18 cellular contexts compared by ENCODE assay signal in genomic region chr18:48831802-48832201, GRCh38.
DNase-seq lines count a peak whose midpoint lies in the region; ATAC-seq and TF ChIP-seq lines count a peak whose summit lies in the region.
"Had no signal": no experiment of that assay in that cellular context is flagged by ENCODE, and none has a peak within 500 bp of the region (broad histone marks: within the 10 kb centered on the region; RNA-seq: fewer than 3 reads in every experiment).

No MANE protein-coding gene starts in this region.

- no peak overlapping the region for H3K27ac Mint-ChIP-seq in activated naive CD8-positive, alpha-beta T cell
- no peak overlapping the region for H3K27ac Mint-ChIP-seq in activated naive CD8-positive, alpha-beta T cell treated with anti-CD3 and anti-CD28 coated beads for 36 hours
- H3K27ac Mint-ChIP-seq in activated CD8-positive, alpha-beta memory T cell treated with anti-CD3 and anti-CD28 coated beads, Interleukin-2, amount 10 ng/mL, durations not matched to agents 7 days and 5 days = no peak overlapping the region
- H3K27ac Mint-ChIP-seq in endothelial cell (ENCODE audit: unreplicated experiment) = no peak overlapping the region

- H3K27me3 Mint-ChIP-seq in activated naive CD8-positive, alpha-beta T cell = no peaks in the 10 kb centered on the region
- no peaks in the 10 kb centered on the region for H3K27me3 Mint-ChIP-seq in activated naive CD8-positive, alpha-beta T cell treated with anti-CD3 and anti-CD28 coated beads for 36 hours
- no peaks in the 10 kb centered on the region for H3K27me3 Mint-ChIP-seq in activated CD8-positive, alpha-beta memory T cell treated with anti-CD3 and anti-CD28 coated beads, Interleukin-2, amount 10 ng/mL, durations not matched to agents 7 days and 5 days
- H3K27me3 Mint-ChIP-seq in endothelial cell (ENCODE audit: unreplicated experiment) = peaks cover 7% of the 10 kb centered on the region

- no peak for DNase-seq in activated naive CD8-positive, alpha-beta T cell treated with anti-CD3 and anti-CD28 coated beads for 36 hours
- peak; percentile 39 for DNase-seq in activated CD8-positive, alpha-beta memory T cell treated with anti-CD3 and anti-CD28 coated beads, Interleukin-2, amount 10 ng/mL, durations not matched to agents 7 days and 5 days
- DNase-seq in lower lobe of right lung (peak; percentile 7), stomach (peak; percentile 5), endothelial cell (ENCODE audit: low spot score) (no peak), NCI-H526 treated with DMSO at 0.1 percent for 48 hours (lab: John Stamatoyannopoulos, UW) (no peak), NCI-H2227 treated with DMSO at 0.1 percent for 48 hours (lab: John Stamatoyannopoulos, UW) (no peak)
- DNase-seq: ACHN; activated naive CD4-positive, alpha-beta T cell; cortex of kidney; DMS 273 treated with DMSO at 0.1 percent for 48 hours; foreskin keratinocyte; GOT3; stimulated activated CD4-positive, alpha-beta T cell treated with anti-CD3 and anti-CD28 coated beads, Interleukin-4, amount 100 ng/mL, for 24 hours had no signal

- H3K27me3 ChIP-seq in lower lobe of right lung (ENCODE audit: low read depth) = no peaks in the 10 kb centered on the region
- H3K27me3 ChIP-seq in stomach = no peaks in the 10 kb centered on the region
- H3K27me3 ChIP-seq: foreskin keratinocyte, SJSA1, suprapubic skin had no signal

- H3K4me1 Mint-ChIP-seq in activated naive CD8-positive, alpha-beta T cell (ENCODE audit: low read depth) = peaks cover 42% of the 10 kb centered on the region
- peaks cover 50% of the 10 kb centered on the region for H3K4me1 Mint-ChIP-seq in activated naive CD8-positive, alpha-beta T cell treated with anti-CD3 and anti-CD28 coated beads for 36 hours
- peaks cover 55% of the 10 kb centered on the region for H3K4me1 Mint-ChIP-seq in activated CD8-positive, alpha-beta memory T cell treated with anti-CD3 and anti-CD28 coated beads, Interleukin-2, amount 10 ng/mL, durations not matched to agents 7 days and 5 days
- peaks cover 58% of the 10 kb centered on the region for H3K4me1 Mint-ChIP-seq in endothelial cell (ENCODE audit: unreplicated experiment)

- no peak for TF ChIP-seq POLR2A in stomach (IDR thresholded peaks at IDR 0.05)

- no peak overlapping the region for H3K27ac ChIP-seq in lower lobe of right lung
- H3K27ac ChIP-seq in stomach = no peak overlapping the region
- H3K27ac ChIP-seq: foreskin keratinocyte, suprapubic skin had no signal

- no peak for ATAC-seq in activated CD8-positive, alpha-beta memory T cell treated with anti-CD3 and anti-CD28 coated beads, Interleukin-2, amount 10 ng/mL, durations not matched to agents 7 days and 5 days
- no peak for ATAC-seq in lower lobe of right lung
- ATAC-seq: foreskin keratinocyte had no signal

- H3K9me3 Mint-ChIP-seq in activated naive CD8-positive, alpha-beta T cell (ENCODE audit: low read depth) = no peaks in the 10 kb centered on the region
- no peaks in the 10 kb centered on the region for H3K9me3 Mint-ChIP-seq in activated naive CD8-positive, alpha-beta T cell treated with anti-CD3 and anti-CD28 coated beads for 36 hours
- no peaks in the 10 kb centered on the region for H3K9me3 Mint-ChIP-seq in activated CD8-positive, alpha-beta memory T cell treated with anti-CD3 and anti-CD28 coated beads, Interleukin-2, amount 10 ng/mL, durations not matched to agents 7 days and 5 days (ENCODE audit: low read depth)
- no peaks in the 10 kb centered on the region for H3K9me3 Mint-ChIP-seq in endothelial cell (ENCODE audit: unreplicated experiment)
- H3K9me3 Mint-ChIP-seq: neural crest cell had no signal

- peak overlapping the region; percentile 47 for H3K4me3 Mint-ChIP-seq in activated naive CD8-positive, alpha-beta T cell
- no peak overlapping the region for H3K4me3 Mint-ChIP-seq in activated naive CD8-positive, alpha-beta T cell treated with anti-CD3 and anti-CD28 coated beads for 36 hours
- H3K4me3 Mint-ChIP-seq in activated CD8-positive, alpha-beta memory T cell treated with anti-CD3 and anti-CD28 coated beads, Interleukin-2, amount 10 ng/mL, durations not matched to agents 7 days and 5 days = no peak overlapping the region
- no peak overlapping the region for H3K4me3 Mint-ChIP-seq in endothelial cell (ENCODE audit: unreplicated experiment)
- H3K4me3 Mint-ChIP-seq: neural crest cell had no signal

- H3K9me3 ChIP-seq in lower lobe of right lung (no peaks in the 10 kb centered on the region), stomach (no peaks in the 10 kb centered on the region)
- H3K9me3 ChIP-seq: SJSA1, suprapubic skin had no signal

- CTCF ChIA-PET in activated CD8-positive, alpha-beta memory T cell treated with anti-CD3 and anti-CD28 coated beads, Interleukin-2, amount 10 ng/mL, durations not matched to agents 7 days and 5 days (lab: Charles Lee) = interaction anchor here (0.7 to 1.8 kb wide), 4 partner anchors 10 to 21 kb away, joined by 3 to 7 read pairs (median 4); no protein-coding TSS in a partner anchor

- no peak for TF ChIP-seq CTCF in lower lobe of right lung (IDR thresholded peaks at IDR 0.05)
- TF ChIP-seq CTCF in stomach (IDR thresholded peaks at IDR 0.05) = no peak
- TF ChIP-seq CTCF in endothelial cell (IDR thresholded peaks at IDR 0.05; ENCODE audit: unreplicated experiment) = no peak

- peaks cover 81% of the 10 kb centered on the region for H3K4me1 ChIP-seq in lower lobe of right lung
- peaks cover 29 to 73% (median 48%) of the 10 kb centered on the region in 4 donors for H3K4me1 ChIP-seq in stomach

- no peaks in the 10 kb centered on the region for H3K36me3 ChIP-seq in lower lobe of right lung
- no peaks in the 10 kb centered on the region for H3K36me3 ChIP-seq in stomach
- H3K36me3 ChIP-seq: suprapubic skin had no signal

- intact Hi-C loops in lower lobe of right lung (cut with DNase I) = no loop called here
- intact Hi-C loops in stomach (cut with DNase I; ENCODE audit: low total_unique reads) = no loop called here

- 85 to 97% (median 93%) methylated on average over 6 of the region's 6 CpGs for WGBS in stomach, 5 donors

- no peaks in the 10 kb centered on the region for H3K36me3 Mint-ChIP-seq in activated naive CD8-positive, alpha-beta T cell
- peaks cover 7% of the 10 kb centered on the region for H3K36me3 Mint-ChIP-seq in activated naive CD8-positive, alpha-beta T cell treated with anti-CD3 and anti-CD28 coated beads for 36 hours
- no peaks in the 10 kb centered on the region for H3K36me3 Mint-ChIP-seq in activated CD8-positive, alpha-beta memory T cell treated with anti-CD3 and anti-CD28 coated beads, Interleukin-2, amount 10 ng/mL, durations not matched to agents 7 days and 5 days
- no peaks in the 10 kb centered on the region for H3K36me3 Mint-ChIP-seq in endothelial cell (ENCODE audit: low read depth, unreplicated experiment)

- no peak for TF ChIP-seq EP300 in stomach (IDR thresholded peaks at IDR 0.05)

- no peak overlapping the region for H3K4me3 ChIP-seq in lower lobe of right lung
- no peak overlapping the region for H3K4me3 ChIP-seq in stomach
- H3K4me3 ChIP-seq: SJSA1, suprapubic skin had no signal

Comparison
In these comparisons a context has a peak if more than half of its experiments do, and no peak if none do; other contexts are left out.
1. DNase-seq: peak in activated CD8-positive, alpha-beta memory T cell treated with anti-CD3 and anti-CD28 coated beads, Interleukin-2, amount 10 ng/mL, durations not matched to agents 7 days and 5 days (single experiment), lower lobe of right lung (single experiment) and stomach (single experiment); none in activated naive CD8-positive, alpha-beta T cell treated with anti-CD3 and anti-CD28 coated beads for 36 hours (single experiment), endothelial cell (single experiment), NCI-H526 treated with DMSO at 0.1 percent for 48 hours (single experiment) and NCI-H2227 treated with DMSO at 0.1 percent for 48 hours (single experiment).